ENCODE assay signal across 15 cellular contexts in genomic region chr12:75452675-75453330, GRCh38. TPM values are rescaled to one million over a fixed set of nuclear protein-coding genes. Genes with fewer than 3 reads are reported as not detected.
DNase-seq lines count a peak whose midpoint lies in the region; ATAC-seq, FAIRE-seq and TF ChIP-seq lines count a peak whose summit lies in the region.
"Had no signal": no experiment of that assay in that cellular context is flagged by ENCODE, and none has a peak within 500 bp of the region (broad histone marks: within the 10 kb centered on the region; RNA-seq: fewer than 3 reads in every experiment).

No MANE protein-coding gene starts in this region.

- TF ChIP-seq EP300 in HepG2 (IDR thresholded peaks at IDR 0.05; ENCODE audit: low read depth in 2 of 2, low read length in 2 of 2) (no peak), HepG2 (CRISPR knock-in tag; IDR thresholded peaks at IDR 0.05; ENCODE audit: borderline replicate concordance) (no peak)

- FAIRE-seq in HepG2 (lab: Jason Lieb, UNC) (no peak), urothelium cell line (lab: Jason Lieb, UNC) (no peak)
- FAIRE-seq: endothelial cell of umbilical vein, GM12892 had no signal

- no TSS peak for BruUV-seq in HepG2 (replicated peaks; lab: Mats Ljungman, UMichigan)

- peaks cover 7% of the 10 kb centered on the region for H3K9me3 ChIP-seq in HepG2 (ENCODE audit: low read length)
- no peaks in the 10 kb centered on the region for H3K9me3 ChIP-seq in right lobe of liver
- no peaks in the 10 kb centered on the region for H3K9me3 ChIP-seq in WERI-Rb-1 (ENCODE audit: severe bottlenecking)
- H3K9me3 ChIP-seq: thoracic aorta had no signal

- H4K20me1 ChIP-seq in HepG2 (ENCODE audit: insufficient read depth, low read length) = no peaks in the 10 kb centered on the region

- no peak overlapping the region for H3K9ac ChIP-seq in HepG2 (ENCODE audit: insufficient read depth, low read depth, low read length)

- H3K36me3 ChIP-seq in HepG2 (replicated peaks in 1 of 2; ENCODE audit: control insufficient read depth in 1 of 2, insufficient read depth in 2 of 2, low read length in 2 of 2) = no peaks in the 10 kb centered on the region
- no peaks in the 10 kb centered on the region for H3K36me3 ChIP-seq in right lobe of liver
- no peaks in the 10 kb centered on the region for H3K36me3 ChIP-seq in WERI-Rb-1
- H3K36me3 ChIP-seq: thoracic aorta had no signal

- no peak for TF ChIP-seq RAD21 in HepG2 (CRISPR knock-in tag; IDR thresholded peaks at IDR 0.05)

- TF ChIP-seq POLR2A in HepG2 (IDR thresholded peaks at IDR 0.05; ENCODE audit: insufficient read depth in 1 of 2, low read depth in 2 of 2, low read length in 2 of 2) (no peak), right lobe of liver (IDR thresholded peaks at IDR 0.05) (no peak)

- peak; percentile 46; the same call in 1 of the 3 replicates for ATAC-seq in HepG2
- no peak for ATAC-seq in right lobe of liver
- ATAC-seq in GM18519 (IDR thresholded peaks at IDR 0.05; ENCODE audit: low FRiP score, unreplicated experiment) = no peak
- no peak for ATAC-seq in left ventricle myocardium superior

- H3K4me2 ChIP-seq in HepG2 (ENCODE audit: low read depth, low read length) = no peak overlapping the region
- H3K4me2 ChIP-seq: hepatocyte had no signal

- CTCF ChIA-PET in HepG2 (lab: Yijun Ruan, JAX; ENCODE audit: low intra/inter-chr PET ratio, low total read pairs) = no interaction called here

- intact Hi-C loops in HepG2 (cut with micrococcal nuclease; ENCODE audit: unreplicated experiment) (no loop called here), right lobe of liver (cut with DNase I) (no loop called here), left ventricle myocardium superior (cut with micrococcal nuclease) (no loop called here)

- 0 out of 5 replicates have a peak, but pooled peaks cover 0 to 4% of the 10 kb centered on the region in 2 experiments for H3K27me3 ChIP-seq in HepG2 (ENCODE audit: control insufficient read depth in 1 of 2, insufficient read depth in 2 of 2, low read length in 2 of 2)
- no peaks in the 10 kb centered on the region for H3K27me3 ChIP-seq in right lobe of liver
- no peaks in the 10 kb centered on the region for H3K27me3 ChIP-seq in WERI-Rb-1 (ENCODE audit: insufficient read depth, low read depth, severe bottlenecking)
- H3K27me3 ChIP-seq: hepatocyte had no signal

- no peaks in the 10 kb centered on the region for H3K4me1 ChIP-seq in HepG2 (ENCODE audit: insufficient read depth, low read length)
- no peaks in the 10 kb centered on the region for H3K4me1 ChIP-seq in right lobe of liver

- 48% methylated on average over 3 of the region's 3 CpGs for WGBS in HepG2 (ENCODE audit: low lambda C conversion rate)
- 23% methylated on average over 1 of the region's 3 CpGs for WGBS in right lobe of liver (ENCODE audit: insufficient coverage, low coverage, low lambda C conversion rate, missing lambda C conversion rate)

- TF ChIP-seq CTCF in HepG2 (CRISPR knock-in tag; IDR thresholded peaks at IDR 0.05) (no peak), right lobe of liver (IDR thresholded peaks at IDR 0.05) (no peak), foreskin fibroblast (IDR thresholded peaks at IDR 0.05; ENCODE audit: low read depth, low read length) (no peak), WERI-Rb-1 (IDR thresholded peaks at IDR 0.05; ENCODE audit: low read depth, low read length) (no peak)

- H2AFZ ChIP-seq in HepG2 (ENCODE audit: low read length) = no peak overlapping the region
- H2AFZ ChIP-seq: hepatocyte had no signal

- POLR2A ChIA-PET in HepG2 (lab: Yijun Ruan, JAX) = no interaction called here

- H3K27ac ChIP-seq in HepG2 (ENCODE audit: extremely low read length, insufficient read depth, low read length) = no peak overlapping the region
- no peak overlapping the region for H3K27ac ChIP-seq in right lobe of liver
- H3K27ac ChIP-seq in WERI-Rb-1 = no peak overlapping the region
- H3K27ac ChIP-seq: hepatocyte, thoracic aorta had no signal

- in situ Hi-C loops in HepG2 (cut with HindIII; ENCODE audit: extremely low pct_ligation_motif_present, low pct_unique_long_range_greater_than_20kb) = no loop called here

- no peaks in the 10 kb centered on the region for H3K79me2 ChIP-seq in HepG2 (ENCODE audit: insufficient read depth, low read length)
- H3K79me2 ChIP-seq: hepatocyte had no signal

- DNase-seq in HepG2 (ENCODE audit: low spot score) (no peak), right lobe of liver (no peak), amniotic epithelial cell (ENCODE audit: low read depth) (peak; percentile 44), foreskin fibroblast (peak; percentile 51 to 77), urothelium cell line (ENCODE audit: low spot score) (peak; percentile 11), WERI-Rb-1 (no peak), left ventricle myocardium superior (no peak)
- DNase-seq: activated CD8-positive, alpha-beta memory T cell treated with anti-CD3 and anti-CD28 coated beads, Interleukin-2, amount 50 U/mL, for 48 hours; activated naive CD4-positive, alpha-beta T cell treated with anti-CD3 and anti-CD28 coated beads, Interleukin-2, amount 10 ng/mL, durations not matched to agents 7 days and 5 days; NCI-H2081 had no signal

- H3K4me3 ChIP-seq in HepG2 (replicated peaks in 1 of 3; ENCODE audit: insufficient read depth in 1 of 3, low read depth in 2 of 3, low read length in 3 of 3) (no peak overlapping the region), right lobe of liver (no peak overlapping the region), foreskin fibroblast (ENCODE audit: low read depth in 1 of 2, low read length in 2 of 2) (no peak overlapping the region), WERI-Rb-1 (ENCODE audit: low read depth, low read length) (no peak overlapping the region)
- H3K4me3 ChIP-seq: hepatocyte, thoracic aorta had no signal

TF ChIP-seq in HepG2, 621 proteins besides CTCF, POLR2A, EP300 and RAD21 (continues in another document):
- no peak for TF ChIP-seq TRIM24 (CRISPR knock-in tag; IDR thresholded peaks at IDR 0.05)
- no peak for TF ChIP-seq ZNF556 (CRISPR knock-in tag; IDR thresholded peaks at IDR 0.05; ENCODE audit: borderline replicate concordance)
- TF ChIP-seq ZNF614 (CRISPR knock-in tag; IDR thresholded peaks at IDR 0.05; ENCODE audit: borderline replicate concordance) = no peak
- TF ChIP-seq DR1 (CRISPR knock-in tag; IDR thresholded peaks at IDR 0.05) = no peak
- no peak for TF ChIP-seq DNMT3B (CRISPR knock-in tag; conservative IDR thresholded peaks at IDR 0.05)
- TF ChIP-seq NFE2L1 (CRISPR knock-in tag; IDR thresholded peaks at IDR 0.05; ENCODE audit: borderline replicate concordance) = no peak
- TF ChIP-seq ZNF773 (CRISPR knock-in tag; IDR thresholded peaks at IDR 0.05; ENCODE audit: borderline replicate concordance) = no peak

RNA-seq across cellular contexts. Expression of gene GLIPR1, which starts 27.8 kb away (rescaled TPM):
- total RNA-seq in HepG2 (2016; rRNA removed; fragmentation: Illumina TruSeq; extraction: Trizol) (2.8 and 5.0 TPM in 2 replicates), right lobe of liver (10 to 100 TPM in 1 of 6 experiments, 1 to 10 TPM in 5; 3.4 to 16.2 (median 4.0) TPM), left ventricle myocardium superior (8.8 TPM)
- 0.97 and 2.2 TPM in 2 replicates for total RNA-seq in HepG2 (2016; cell fraction: cytosol; rRNA removed; fragmentation: Illumina TruSeq; extraction: Trizol; ENCODE audit: low read depth)
- 3.7 and 6.0 TPM in 2 replicates for total RNA-seq in HepG2 (2016; cell fraction: insoluble cytoplasmic fraction; rRNA removed; fragmentation: Illumina TruSeq; extraction: Trizol)
- 1.9 and 4.2 TPM in 2 replicates for total RNA-seq in HepG2 (2016; cell fraction: membrane; rRNA removed; fragmentation: Illumina TruSeq; extraction: Trizol)
- total RNA-seq in HepG2 (2016; cell fraction: nucleus; rRNA removed; fragmentation: Illumina TruSeq; extraction: Trizol) = 5.3 TPM in 2 replicates
- 1.9 and 4.9 TPM in 2 replicates for polyA plus RNA-seq in HepG2 (2011; rRNA removed)
- 1.4 and 4.8 TPM in 2 replicates for polyA plus RNA-seq in HepG2 (2011; cell fraction: cytosol; rRNA removed)
- 2.1 and 2.5 TPM in 2 replicates for polyA plus RNA-seq in HepG2 (2011; cell fraction: nucleus; rRNA removed)
- polyA plus RNA-seq in HepG2 (2012) = 2.8 and 3.5 TPM in 2 replicates
- polyA plus RNA-seq in HepG2 (2016; cell fraction: cytosol; fragmentation: Illumina TruSeq; extraction: Trizol; ENCODE audit: low read depth) = 3.4 and 3.8 TPM in 2 replicates
- polyA plus RNA-seq in HepG2 (2016; cell fraction: insoluble cytoplasmic fraction; fragmentation: Illumina TruSeq; extraction: Trizol; ENCODE audit: low read depth) = 3.4 and 4.5 TPM in 2 replicates
- polyA plus RNA-seq in HepG2 (2016; cell fraction: membrane; fragmentation: Illumina TruSeq; extraction: Trizol; ENCODE audit: low read depth) = 3.0 TPM in 2 replicates
- 9.2 and 10.3 TPM in 2 replicates for polyA plus RNA-seq in HepG2 (2016; cell fraction: nucleus; fragmentation: Illumina TruSeq; extraction: Trizol; ENCODE audit: insufficient read depth, low read depth)
- polyA minus RNA-seq in HepG2 (2011; rRNA and poly(A)+ RNA removed; ENCODE audit: low replicate concordance) = 0.30 and 1.9 TPM in 2 replicates
- 0.35 and 2.6 TPM in 2 replicates for polyA minus RNA-seq in HepG2 (2011; cell fraction: cytosol; rRNA and poly(A)+ RNA removed)
- 4.8 and 7.2 TPM in 2 replicates for polyA minus RNA-seq in HepG2 (2011; cell fraction: nucleus; rRNA and poly(A)+ RNA removed)

RNA-seq across cellular contexts. Expression of gene KRR1, which starts 58.6 kb away (rescaled TPM):
- 103 and 161 TPM in 2 replicates for total RNA-seq in HepG2 (2016; rRNA removed; fragmentation: Illumina TruSeq; extraction: Trizol)
- 8.5 and 10.4 TPM in 2 replicates for total RNA-seq in HepG2 (2016; cell fraction: cytosol; rRNA removed; fragmentation: Illumina TruSeq; extraction: Trizol; ENCODE audit: low read depth)
- 98.7 and 161 TPM in 2 replicates for total RNA-seq in HepG2 (2016; cell fraction: insoluble cytoplasmic fraction; rRNA removed; fragmentation: Illumina TruSeq; extraction: Trizol)
- total RNA-seq in HepG2 (2016; cell fraction: membrane; rRNA removed; fragmentation: Illumina TruSeq; extraction: Trizol) = 15.5 and 22.5 TPM in 2 replicates
- 70.4 and 75.4 TPM in 2 replicates for total RNA-seq in HepG2 (2016; cell fraction: nucleus; rRNA removed; fragmentation: Illumina TruSeq; extraction: Trizol)
- 12.4 and 19.3 TPM in 2 replicates for polyA plus RNA-seq in HepG2 (2011; rRNA removed)
- 6.2 and 9.4 TPM in 2 replicates for polyA plus RNA-seq in HepG2 (2011; cell fraction: cytosol; rRNA removed)
- polyA plus RNA-seq in HepG2 (2011; cell fraction: nucleus; rRNA removed) = 12.0 and 14.6 TPM in 2 replicates
- polyA plus RNA-seq in HepG2 (2012) = 27.2 and 40.7 TPM in 2 replicates
- polyA plus RNA-seq in HepG2 (2016; cell fraction: cytosol; fragmentation: Illumina TruSeq; extraction: Trizol; ENCODE audit: low read depth) = 2.2 and 3.6 TPM in 2 replicates
- polyA plus RNA-seq in HepG2 (2016; cell fraction: insoluble cytoplasmic fraction; fragmentation: Illumina TruSeq; extraction: Trizol; ENCODE audit: low read depth) = 112 and 126 TPM in 2 replicates
- 5.4 and 6.5 TPM in 2 replicates for polyA plus RNA-seq in HepG2 (2016; cell fraction: membrane; fragmentation: Illumina TruSeq; extraction: Trizol; ENCODE audit: low read depth)
- 71.8 and 72.7 TPM in 2 replicates for polyA plus RNA-seq in HepG2 (2016; cell fraction: nucleus; fragmentation: Illumina TruSeq; extraction: Trizol; ENCODE audit: insufficient read depth, low read depth)
- polyA minus RNA-seq in HepG2 (2011; rRNA and poly(A)+ RNA removed; ENCODE audit: low replicate concordance) = 5.2 and 9.7 TPM in 2 replicates
- 12.0 and 21.5 TPM in 2 replicates for polyA minus RNA-seq in HepG2 (2011; cell fraction: cytosol; rRNA and poly(A)+ RNA removed)
- polyA minus RNA-seq in HepG2 (2011; cell fraction: nucleus; rRNA and poly(A)+ RNA removed) = 83.9 and 96.6 TPM in 2 replicates
- total RNA-seq in right lobe of liver = 10 to 100 TPM; 14.1 to 25.3 (median 20.3) TPM
- total RNA-seq in left ventricle myocardium superior = 29.7 TPM

Comparison
In these comparisons a context has a peak if more than half of its experiments do, and no peak if none do; other contexts are left out.
1. DNase-seq: peak in amniotic epithelial cell (single experiment), foreskin fibroblast (2 of 2) and urothelium cell line (single experiment); none in HepG2 (single experiment), right lobe of liver (0 of 3), WERI-Rb-1 (single experiment) and left ventricle myocardium superior (single experiment).